In genomic region chr5:102770803-102771202, GRCh38 we compare ENCODE assay signal across 1 cellular context.
TF ChIP-seq lines count a peak whose summit lies in the region.

No MANE protein-coding gene starts in this region.

TF ChIP-seq in GM23338, 12 proteins besides CTCF, POLR2A, EP300 and RAD21 (continued from another document):
- TF ChIP-seq, protein P1, sequence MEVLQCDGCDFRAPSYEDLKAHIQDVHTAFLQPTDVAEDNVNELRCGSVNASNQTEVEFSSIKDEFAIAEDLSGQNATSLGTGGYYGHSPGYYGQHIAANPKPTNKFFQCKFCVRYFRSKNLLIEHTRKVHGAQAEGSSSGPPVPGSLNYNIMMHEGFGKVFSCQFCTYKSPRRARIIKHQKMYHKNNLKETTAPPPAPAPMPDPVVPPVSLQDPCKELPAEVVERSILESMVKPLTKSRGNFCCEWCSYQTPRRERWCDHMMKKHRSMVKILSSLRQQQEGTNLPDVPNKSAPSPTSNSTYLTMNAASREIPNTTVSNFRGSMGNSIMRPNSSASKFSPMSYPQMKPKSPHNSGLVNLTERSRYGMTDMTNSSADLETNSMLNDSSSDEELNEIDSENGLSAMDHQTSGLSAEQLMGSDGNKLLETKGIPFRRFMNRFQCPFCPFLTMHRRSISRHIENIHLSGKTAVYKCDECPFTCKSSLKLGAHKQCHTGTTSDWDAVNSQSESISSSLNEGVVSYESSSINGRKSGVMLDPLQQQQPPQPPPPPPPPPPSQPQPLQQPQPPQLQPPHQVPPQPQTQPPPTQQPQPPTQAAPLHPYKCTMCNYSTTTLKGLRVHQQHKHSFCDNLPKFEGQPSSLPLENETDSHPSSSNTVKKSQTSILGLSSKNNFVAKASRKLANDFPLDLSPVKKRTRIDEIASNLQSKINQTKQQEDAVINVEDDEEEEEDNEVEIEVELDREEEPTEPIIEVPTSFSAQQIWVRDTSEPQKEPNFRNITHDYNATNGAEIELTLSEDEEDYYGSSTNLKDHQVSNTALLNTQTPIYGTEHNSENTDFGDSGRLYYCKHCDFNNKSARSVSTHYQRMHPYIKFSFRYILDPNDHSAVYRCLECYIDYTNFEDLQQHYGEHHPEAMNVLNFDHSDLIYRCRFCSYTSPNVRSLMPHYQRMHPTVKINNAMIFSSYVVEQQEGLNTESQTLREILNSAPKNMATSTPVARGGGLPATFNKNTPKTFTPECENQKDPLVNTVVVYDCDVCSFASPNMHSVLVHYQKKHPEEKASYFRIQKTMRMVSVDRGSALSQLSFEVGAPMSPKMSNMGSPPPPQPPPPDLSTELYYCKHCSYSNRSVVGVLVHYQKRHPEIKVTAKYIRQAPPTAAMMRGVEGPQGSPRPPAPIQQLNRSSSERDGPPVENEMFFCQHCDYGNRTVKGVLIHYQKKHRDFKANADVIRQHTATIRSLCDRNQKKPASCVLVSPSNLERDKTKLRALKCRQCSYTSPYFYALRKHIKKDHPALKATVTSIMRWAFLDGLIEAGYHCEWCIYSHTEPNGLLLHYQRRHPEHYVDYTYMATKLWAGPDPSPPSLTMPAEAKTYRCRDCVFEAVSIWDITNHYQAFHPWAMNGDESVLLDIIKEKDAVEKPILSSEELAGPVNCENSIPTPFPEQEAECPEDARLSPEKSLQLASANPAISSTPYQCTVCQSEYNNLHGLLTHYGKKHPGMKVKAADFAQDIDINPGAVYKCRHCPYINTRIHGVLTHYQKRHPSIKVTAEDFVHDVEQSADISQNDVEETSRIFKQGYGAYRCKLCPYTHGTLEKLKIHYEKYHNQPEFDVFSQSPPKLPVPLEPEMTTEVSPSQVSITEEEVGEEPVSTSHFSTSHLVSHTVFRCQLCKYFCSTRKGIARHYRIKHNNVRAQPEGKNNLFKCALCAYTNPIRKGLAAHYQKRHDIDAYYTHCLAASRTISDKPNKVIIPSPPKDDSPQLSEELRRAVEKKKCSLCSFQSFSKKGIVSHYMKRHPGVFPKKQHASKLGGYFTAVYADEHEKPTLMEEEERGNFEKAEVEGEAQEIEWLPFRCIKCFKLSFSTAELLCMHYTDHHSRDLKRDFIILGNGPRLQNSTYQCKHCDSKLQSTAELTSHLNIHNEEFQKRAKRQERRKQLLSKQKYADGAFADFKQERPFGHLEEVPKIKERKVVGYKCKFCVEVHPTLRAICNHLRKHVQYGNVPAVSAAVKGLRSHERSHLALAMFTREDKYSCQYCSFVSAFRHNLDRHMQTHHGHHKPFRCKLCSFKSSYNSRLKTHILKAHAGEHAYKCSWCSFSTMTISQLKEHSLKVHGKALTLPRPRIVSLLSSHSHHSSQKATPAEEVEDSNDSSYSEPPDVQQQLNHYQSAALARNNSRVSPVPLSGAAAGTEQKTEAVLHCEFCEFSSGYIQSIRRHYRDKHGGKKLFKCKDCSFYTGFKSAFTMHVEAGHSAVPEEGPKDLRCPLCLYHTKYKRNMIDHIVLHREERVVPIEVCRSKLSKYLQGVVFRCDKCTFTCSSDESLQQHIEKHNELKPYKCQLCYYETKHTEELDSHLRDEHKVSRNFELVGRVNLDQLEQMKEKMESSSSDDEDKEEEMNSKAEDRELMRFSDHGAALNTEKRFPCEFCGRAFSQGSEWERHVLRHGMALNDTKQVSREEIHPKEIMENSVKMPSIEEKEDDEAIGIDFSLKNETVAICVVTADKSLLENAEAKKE (CRISPR knock-in tag; IDR thresholded peaks at IDR 0.05), result no peak
- no peak for TF ChIP-seq ZNF331 (CRISPR knock-in tag; IDR thresholded peaks at IDR 0.05; ENCODE audit: low read depth)
- no peak for TF ChIP-seq NANOG (IDR thresholded peaks at IDR 0.05; ENCODE audit: borderline replicate concordance)
- TF ChIP-seq POLR2AphosphoS5 (IDR thresholded peaks at IDR 0.05; ENCODE audit: low read depth), result no peak
- TF ChIP-seq CREB1 (CRISPR knock-in tag; IDR thresholded peaks at IDR 0.05; ENCODE audit: low read depth), result no peak
- TF ChIP-seq ZNF114 (CRISPR knock-in tag; IDR thresholded peaks at IDR 0.05), result no peak
- TF ChIP-seq REST (IDR thresholded peaks at IDR 0.05; ENCODE audit: unreplicated experiment), result no peak
- no peak for TF ChIP-seq JUNB (IDR thresholded peaks at IDR 0.05; ENCODE audit: unreplicated experiment)
